In the genomic region with DNA sequence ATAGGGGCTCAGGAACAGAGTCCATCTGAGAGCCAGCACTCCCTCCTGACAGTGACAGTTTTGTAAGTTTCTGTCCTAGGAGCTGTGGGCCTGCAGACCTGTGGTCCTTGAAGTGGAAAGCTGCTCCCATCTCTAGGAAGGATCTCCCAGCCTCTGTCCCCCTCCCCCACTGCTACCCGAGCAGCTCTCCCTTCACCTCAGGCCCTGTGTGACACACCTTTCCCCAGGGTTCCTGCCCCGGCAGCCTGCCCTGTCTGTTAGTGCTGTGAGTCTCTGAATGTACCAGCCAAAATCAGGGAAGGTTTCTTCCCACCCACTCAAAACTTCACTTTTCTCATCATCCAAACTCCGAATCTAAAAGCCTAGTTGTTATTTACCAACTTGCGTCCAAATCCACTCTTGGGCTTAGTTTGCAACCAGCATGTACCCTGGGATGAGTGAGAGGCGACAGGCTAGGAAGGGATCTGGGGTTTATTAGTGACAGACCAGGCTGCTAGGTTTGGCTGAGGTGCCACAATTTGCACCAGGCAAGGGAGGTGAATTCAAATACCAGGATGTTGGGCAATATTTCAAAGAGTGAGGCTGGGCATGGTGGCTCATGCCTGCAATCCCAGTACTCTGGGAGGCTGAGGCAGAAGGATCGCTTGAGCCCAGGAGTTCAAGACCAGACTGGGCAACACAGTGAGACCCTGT, we compare ENCODE assay signal across 13 cellular contexts. TPM values are rescaled to one million over a fixed set of nuclear protein-coding genes. Genes with fewer than 3 reads are reported as not detected.
A peak's percentile ranks its signal among the peaks of the same experiment; 100 is the strongest.
DNase-seq lines count a peak whose midpoint lies in the region; ATAC-seq and TF ChIP-seq lines count a peak whose summit lies in the region.
"Had no signal": no experiment of that assay in that cellular context is flagged by ENCODE, and none has a peak within 500 bp of the region (broad histone marks: within the 10 kb centered on the region; RNA-seq: fewer than 3 reads in every experiment).

No MANE protein-coding gene starts in this region.

- POLR2A ChIA-PET in CD4-positive, alpha-beta memory T cell (lab: Charles Lee; ENCODE audit: partially characterized antibody) = interaction anchor here (1.0 to 2.2 kb wide), 2 partner anchors 128 to 191 kb away, joined by 6 to 8 read pairs; no protein-coding TSS in a partner anchor
- POLR2A ChIA-PET in HEK293 (lab: Yijun Ruan, JAX) = no interaction called here

- H3K4me3 ChIP-seq in CD4-positive, alpha-beta memory T cell (ENCODE audit: low read length in 2 of 2) = no peak overlapping the region
- H3K4me3 ChIP-seq in HEK293 (ENCODE audit: low read depth, low read length) = no peak overlapping the region
- H3K4me3 ChIP-seq in mesendoderm (ENCODE audit: low read length) = no peak overlapping the region
- H3K4me3 ChIP-seq: mucosa of descending colon, testis had no signal

- H2BK120ac ChIP-seq in mesendoderm (ENCODE audit: low read depth, low read length) = no peak overlapping the region

- H3K27ac Mint-ChIP-seq in CD4-positive, alpha-beta memory T cell = peak overlapping the region in 4 of 7 donors; percentile 0 to 83 (median 73)
- peak overlapping the region; percentile 96 for H3K27ac Mint-ChIP-seq in endothelial cell (ENCODE audit: unreplicated experiment)

- no peaks in the 10 kb centered on the region for H3K27me3 ChIP-seq in CD4-positive, alpha-beta memory T cell (ENCODE audit: insufficient read depth, low read length)
- H3K27me3 ChIP-seq in mesendoderm (ENCODE audit: insufficient read depth, low read length, poor library complexity) = no peaks in the 10 kb centered on the region
- H3K27me3 ChIP-seq: testis had no signal

- intact Hi-C loops in CD4-positive, alpha-beta memory T cell (cut with micrococcal nuclease) = no loop called here

- peaks cover 23% of the 10 kb centered on the region for H3K4me1 ChIP-seq in CD4-positive, alpha-beta memory T cell (ENCODE audit: insufficient read depth, low read length)
- H3K4me1 ChIP-seq in HEK293 (ENCODE audit: control insufficient read depth, insufficient read depth, low read length) (no peaks in the 10 kb centered on the region), mesendoderm (ENCODE audit: control insufficient read depth, low read depth, low read length) (peaks cover 8% of the 10 kb centered on the region)

- no peak overlapping the region for H4K5ac ChIP-seq in mesendoderm (ENCODE audit: low read length)

- H3K9ac ChIP-seq in mesendoderm (ENCODE audit: low read length) = no peak overlapping the region

- H3K9me3 ChIP-seq in CD4-positive, alpha-beta memory T cell (ENCODE audit: control insufficient read depth in 1 of 2, low read length in 2 of 2) = no peaks in the 10 kb centered on the region
- no peaks in the 10 kb centered on the region for H3K9me3 ChIP-seq in HEK293 (ENCODE audit: control insufficient read depth, insufficient read depth, low read depth, low read length)
- H3K9me3 ChIP-seq: mucosa of descending colon, testis had no signal

- peak overlapping the region in 3 of 8 donors; percentile 15 to 79 (median 41) for H3K4me3 Mint-ChIP-seq in CD4-positive, alpha-beta memory T cell
- H3K4me3 Mint-ChIP-seq in endothelial cell (ENCODE audit: unreplicated experiment) = no peak overlapping the region

- H3K9me3 Mint-ChIP-seq in CD4-positive, alpha-beta memory T cell = peaks cover 0 to 2% (median 0%) of the 10 kb centered on the region in 8 donors
- no peaks in the 10 kb centered on the region for H3K9me3 Mint-ChIP-seq in endothelial cell (ENCODE audit: unreplicated experiment)

- no peak for ATAC-seq in HG02870 (IDR thresholded peaks at IDR 0.05; ENCODE audit: unreplicated experiment)
- ATAC-seq in activated CD4-positive, CD25-positive, alpha-beta regulatory T cell treated with anti-CD3 and anti-CD28 coated beads, Interleukin-2, amount 50 U/mL, for 24 hours = no peak

- no peak overlapping the region for H2AK5ac ChIP-seq in mesendoderm (ENCODE audit: low read length)

- DNase-seq in CD4-positive, alpha-beta memory T cell = no peak
- no peak for DNase-seq in endothelial cell (ENCODE audit: low spot score)
- peak; percentile 61 for DNase-seq in mesendoderm
- DNase-seq in LoVo (ENCODE audit: low spot score) = no peak
- DNase-seq: activated CD4-positive, alpha-beta T cell treated with anti-CD3 and anti-CD28 coated beads, Interleukin-2, amount 50 U/mL, for 48 hours; COR-L47; hypothalamus; KBM-7; mucosa of descending colon; testis had no signal

- H3K36me3 Mint-ChIP-seq in CD4-positive, alpha-beta memory T cell = no peaks in the 10 kb centered on the region
- no peaks in the 10 kb centered on the region for H3K36me3 Mint-ChIP-seq in endothelial cell (ENCODE audit: low read depth, unreplicated experiment)

- no peaks in the 10 kb centered on the region for H3K79me2 ChIP-seq in mesendoderm (ENCODE audit: control insufficient read depth, insufficient read depth, low read length)

- no peak overlapping the region for H3K27ac ChIP-seq in CD4-positive, alpha-beta memory T cell (ENCODE audit: low read depth, low read length)
- H3K27ac ChIP-seq in HEK293 (ENCODE audit: extremely low read depth, low read depth, low read length) (no peak overlapping the region), mesendoderm (ENCODE audit: low read depth, low read length) (no peak overlapping the region)

- no peaks in the 10 kb centered on the region for H3K79me1 ChIP-seq in mesendoderm (ENCODE audit: low read length)

- peaks cover 18 to 45% (median 32%) of the 10 kb centered on the region in 4 donors for H3K4me1 Mint-ChIP-seq in CD4-positive, alpha-beta memory T cell
- peaks cover 32% of the 10 kb centered on the region for H3K4me1 Mint-ChIP-seq in endothelial cell (ENCODE audit: unreplicated experiment)

- H3K4ac ChIP-seq in mesendoderm (ENCODE audit: low read depth, low read length) = no peak overlapping the region

- H3K4me2 ChIP-seq in mesendoderm (ENCODE audit: low read length) = no peak overlapping the region

- no peaks in the 10 kb centered on the region for H3K36me3 ChIP-seq in CD4-positive, alpha-beta memory T cell (ENCODE audit: insufficient read depth, low read length)
- H3K36me3 ChIP-seq in HEK293 (ENCODE audit: control insufficient read depth in 2 of 2, insufficient read depth in 1 of 2, low read length in 2 of 2) = no peaks in the 10 kb centered on the region
- no peaks in the 10 kb centered on the region for H3K36me3 ChIP-seq in mesendoderm (ENCODE audit: control insufficient read depth, insufficient read depth, low read length)

- H2BK15ac ChIP-seq in mesendoderm (replicated peaks; ENCODE audit: low read depth) = no peak overlapping the region

- H3K27me3 Mint-ChIP-seq in CD4-positive, alpha-beta memory T cell = no peaks in the 10 kb centered on the region
- H3K27me3 Mint-ChIP-seq in endothelial cell (ENCODE audit: unreplicated experiment) = peaks cover 2% of the 10 kb centered on the region

- no peak overlapping the region for H3K23ac ChIP-seq in mesendoderm (ENCODE audit: low read length)

- peak overlapping the region; percentile 40 for H3K56ac ChIP-seq in mesendoderm (ENCODE audit: low read length)

- no peak overlapping the region for H2BK5ac ChIP-seq in mesendoderm (ENCODE audit: low read length)

- TF ChIP-seq CTCF in HEK293 (tag by site-specific recombination; IDR thresholded peaks at IDR 0.05) (no peak), endothelial cell (IDR thresholded peaks at IDR 0.05; ENCODE audit: unreplicated experiment) (no peak)

- no peak overlapping the region for H4K8ac ChIP-seq in mesendoderm (ENCODE audit: low read depth, low read length)

- no CpG with 5 or more reads among the region's 6 CpGs for WGBS in mesendoderm (ENCODE audit: extremely low coverage, insufficient coverage, low lambda C conversion rate)

- CTCF ChIA-PET in CD4-positive, alpha-beta memory T cell (lab: Charles Lee; ENCODE audit: partially characterized antibody) = interaction anchor here (0.5 to 1.7 kb wide), 8 partner anchors 46 to 194 kb away, joined by 3 to 7 read pairs (median 3); no protein-coding TSS in a partner anchor
- CTCF ChIA-PET in HEK293 (lab: Yijun Ruan, JAX) = interaction anchor here (0.7 to 1.5 kb wide), 3 partner anchors 8 to 128 kb away, joined by 4 to 5 read pairs (median 5); no protein-coding TSS in a partner anchor

- peak overlapping the region; percentile 31 for H3K18ac ChIP-seq in mesendoderm (ENCODE audit: low read length)

TF ChIP-seq in HEK293, 187 proteins besides CTCF, POLR2A, EP300 and RAD21:
- TF ChIP-seq HOXA7 (CRISPR knock-in tag; IDR thresholded peaks at IDR 0.05; ENCODE audit: borderline replicate concordance) (no peak), ZNF121 (tag by site-specific recombination; IDR thresholded peaks at IDR 0.05) (peak; percentile 74; the same call in 1 of the 2 replicates)

RNA-seq across cellular contexts. Expression of gene NINJ2, which starts 39.9 kb away (rescaled TPM):
- total RNA-seq in CD4-positive, alpha-beta memory T cell = 1 to 10 TPM; 3.7 to 4.5 TPM
- 10 to 100 TPM; 25.5 to 30.3 TPM for polyA plus RNA-seq in CD4-positive, alpha-beta memory T cell
- total RNA-seq in endothelial cell (ENCODE audit: unreplicated experiment) = 2.3 TPM
- 0.38 TPM for polyA plus RNA-seq in mesendoderm (2013, experiment 1 of 2)
- 0.35 TPM for polyA plus RNA-seq in mesendoderm (2013, experiment 2 of 2)
